ENCODE assay signal across 9 cellular contexts in genomic region chr9:70053864-70054263, GRCh38. TPM values are rescaled to one million over a fixed set of nuclear protein-coding genes. Genes with fewer than 3 reads are reported as not detected.
A peak's percentile ranks its signal among the peaks of the same experiment; 100 is the strongest.
DNase-seq lines count a peak whose midpoint lies in the region; ATAC-seq and TF ChIP-seq lines count a peak whose summit lies in the region.
"Had no signal": no experiment of that assay in that cellular context is flagged by ENCODE, and none has a peak within 500 bp of the region (broad histone marks: within the 10 kb centered on the region; RNA-seq: fewer than 3 reads in every experiment).

No MANE protein-coding gene starts in this region.

- ATAC-seq in HG03025 (IDR thresholded peaks at IDR 0.05; ENCODE audit: low FRiP score, unreplicated experiment) (no peak), HG03469 (IDR thresholded peaks at IDR 0.05; ENCODE audit: unreplicated experiment) (no peak), left colon (no peak)

- 41 to 49% methylated on average over 2 of the region's 2 CpGs for WGBS in thyroid gland, 2 donors

- H3K27ac ChIP-seq in thyroid gland, result no peak overlapping the region

- no peaks in the 10 kb centered on the region for H3K27me3 ChIP-seq in thyroid gland
- H3K27me3 ChIP-seq: upper lobe of left lung had no signal

- H3K4me1 ChIP-seq in thyroid gland, result peaks cover 0 to 12% of the 10 kb centered on the region in 2 donors

- intact Hi-C loops in thyroid gland (cut with DNase I) (no loop called here), left colon (cut with DNase I, micrococcal nuclease) (no loop called here)

- no peak for TF ChIP-seq CTCF in foreskin fibroblast (IDR thresholded peaks at IDR 0.05; ENCODE audit: low read depth, low read length)
- TF ChIP-seq CTCF in thyroid gland (IDR thresholded peaks at IDR 0.05), result no peak

- no peak overlapping the region for H3K4me3 ChIP-seq in foreskin fibroblast (ENCODE audit: low read depth in 1 of 2, low read length in 2 of 2)
- no peak overlapping the region for H3K4me3 ChIP-seq in thyroid gland (replicated peaks in 1 of 3)
- H3K4me3 ChIP-seq: upper lobe of left lung had no signal

- no peaks in the 10 kb centered on the region for H3K9me3 ChIP-seq in thyroid gland
- H3K9me3 ChIP-seq: upper lobe of left lung had no signal

- no peak for TF ChIP-seq POLR2A in thyroid gland (IDR thresholded peaks at IDR 0.05)

- DNase-seq in HT-29 (ENCODE audit: low spot score), result peak; percentile 86
- DNase-seq in RKO (ENCODE audit: low spot score), result peak; percentile 28
- peak; percentile 47 to 69 for DNase-seq in foreskin fibroblast
- DNase-seq in thyroid gland, result peak; percentile 15 to 22
- no peak for DNase-seq in GM19240 (ENCODE audit: insufficient read length, low spot score)
- DNase-seq in left colon, result no peak
- DNase-seq: upper lobe of left lung had no signal

- no peaks in the 10 kb centered on the region for H3K36me3 ChIP-seq in thyroid gland
- H3K36me3 ChIP-seq: upper lobe of left lung had no signal

RNA-seq across cellular contexts. Expression of gene MAMDC2, which starts 10.2 kb away (rescaled TPM):
- total RNA-seq in HT-29 (2014; rRNA removed; shearing (Covaris generic)), result 2.2 and 3.5 TPM in 2 replicates
- 10 to 100 TPM; 15.8 to 19.6 (median 18.4) TPM for total RNA-seq in thyroid gland
- total RNA-seq in left colon, result 10 to 100 TPM in 1 of 2 donors, 1 to 10 TPM in 1; 4.6 to 12.7 TPM

Comparison
In these comparisons a context has a peak if more than half of its experiments do, and no peak if none do; other contexts are left out.
1. DNase-seq: peak in HT-29 (single experiment), RKO (single experiment), foreskin fibroblast (2 of 2) and thyroid gland (2 of 2); none in GM19240 (single experiment) and left colon (0 of 2).